ENCODE assay signal across 10 cellular contexts in genomic region chr17:65783845-65784334, GRCh38.
DNase-seq lines count a peak whose midpoint lies in the region; ATAC-seq, FAIRE-seq and TF ChIP-seq lines count a peak whose summit lies in the region.
"Had no signal": no experiment of that assay in that cellular context is flagged by ENCODE, and none has a peak within 500 bp of the region (broad histone marks: within the 10 kb centered on the region; RNA-seq: fewer than 3 reads in every experiment).

No MANE protein-coding gene starts in this region.

- H3K27me3 ChIP-seq in GM23248 (replicated peaks; ENCODE audit: insufficient read depth) (no peaks in the 10 kb centered on the region), small intestine (ENCODE audit: control insufficient read depth in 2 of 2, insufficient read depth in 2 of 2, low read length in 2 of 2) (no peaks in the 10 kb centered on the region)
- H3K27me3 ChIP-seq: upper lobe of left lung had no signal

- no peaks in the 10 kb centered on the region for H4K20me1 ChIP-seq in GM23248 (ENCODE audit: insufficient read depth)

- H3K4me2 ChIP-seq in GM23248 (ENCODE audit: unreplicated experiment), result peak overlapping the region; percentile 55

- TF ChIP-seq CTCF in VCaP (conservative IDR thresholded peaks at IDR 0.05), result no peak
- no peak for TF ChIP-seq CTCF in foreskin fibroblast (IDR thresholded peaks at IDR 0.05; ENCODE audit: low read depth, low read length)

- no peak overlapping the region for H3K4me3 ChIP-seq in GM23248
- H3K4me3 ChIP-seq in foreskin fibroblast (ENCODE audit: low read depth in 1 of 2, low read length in 2 of 2), result no peak overlapping the region
- H3K4me3 ChIP-seq in small intestine (ENCODE audit: low read depth in 1 of 2, low read length in 2 of 2), result no peak overlapping the region
- H3K4me3 ChIP-seq: psoas muscle, upper lobe of left lung had no signal

- no peaks in the 10 kb centered on the region for H3K4me1 Mint-ChIP-seq in activated naive CD8-positive, alpha-beta T cell treated with anti-CD3 and anti-CD28 coated beads, Interleukin-2, amount 50 U/mL, for 24 hours

- FAIRE-seq in small intestine (lab: Jason Lieb, UNC), result peak; percentile 81

- peaks cover 31% of the 10 kb centered on the region for H3F3A ChIP-seq in GM23248 (ENCODE audit: insufficient read depth)

- no peaks in the 10 kb centered on the region for H3K79me2 ChIP-seq in GM23248 (ENCODE audit: insufficient read depth)

- no peak overlapping the region for H3K4me3 Mint-ChIP-seq in activated naive CD8-positive, alpha-beta T cell treated with anti-CD3 and anti-CD28 coated beads, Interleukin-2, amount 50 U/mL, for 24 hours

- in situ Hi-C loops in GM23248 (cut with MboI), result loop anchor here (25.0 kb wide), 1 partner anchor 497 kb away; no protein-coding TSS in a partner anchor

- H3K9me3 ChIP-seq in GM23248 (ENCODE audit: low read depth) (no peaks in the 10 kb centered on the region), small intestine (ENCODE audit: control insufficient read depth, low read depth) (no peaks in the 10 kb centered on the region)
- H3K9me3 ChIP-seq: psoas muscle, upper lobe of left lung had no signal

- no peak overlapping the region for H2AFZ ChIP-seq in GM23248

- 0 out of 2 replicates have a peak overlapping the region, but pooled peaks have one; percentile 1 for H3K9ac ChIP-seq in GM23248

- H3K36me3 Mint-ChIP-seq in activated naive CD8-positive, alpha-beta T cell treated with anti-CD3 and anti-CD28 coated beads, Interleukin-2, amount 50 U/mL, for 24 hours (ENCODE audit: low read depth), result no peaks in the 10 kb centered on the region

- H3K27ac Mint-ChIP-seq in activated naive CD8-positive, alpha-beta T cell treated with anti-CD3 and anti-CD28 coated beads, Interleukin-2, amount 50 U/mL, for 24 hours, result no peak overlapping the region

- H3K27ac ChIP-seq in GM23248 (peak overlapping the region; percentile 73), VCaP (peak overlapping the region; percentile 37; the same call in 1 of the 2 replicates), small intestine (ENCODE audit: low read depth in 1 of 2, low read length in 1 of 2) (no peak overlapping the region)
- H3K27ac ChIP-seq: psoas muscle had no signal

- DNase-seq in GM23248 (peak; percentile 87), foreskin fibroblast (peak; percentile 78 to 91), small intestine (peak; percentile 90), iPS-NIHi11 (ENCODE audit: low spot score) (no peak), NCI-H1436 (lab: John Stamatoyannopoulos, UW) (no peak)
- no peak for DNase-seq in activated naive CD8-positive, alpha-beta T cell treated with anti-CD3 and anti-CD28 coated beads, Interleukin-2, amount 50 U/mL, for 24 hours
- no peak for DNase-seq in activated naive CD4-positive, alpha-beta T cell treated with Interleukin-2 at 50 U/mL for 16 hours

- no peaks in the 10 kb centered on the region for H3K9me2 ChIP-seq in GM23248 (ENCODE audit: insufficient read depth)

- H3K36me3 ChIP-seq in GM23248 (ENCODE audit: low read depth), result no peaks in the 10 kb centered on the region
- H3K36me3 ChIP-seq in small intestine (ENCODE audit: control insufficient read depth in 2 of 2, insufficient read depth in 2 of 2, low read length in 2 of 2), result no peaks in the 10 kb centered on the region
- H3K36me3 ChIP-seq: upper lobe of left lung had no signal

- peaks cover 4% of the 10 kb centered on the region for H3K9me3 Mint-ChIP-seq in activated naive CD8-positive, alpha-beta T cell treated with anti-CD3 and anti-CD28 coated beads, Interleukin-2, amount 50 U/mL, for 24 hours

- WGBS in GM23248 (ENCODE audit: low coverage in 1 of 2, low lambda C conversion rate in 2 of 2, missing lambda C conversion rate in 2 of 2), 2 experiments, result 32 to 47% methylated on average over 4 of the region's 4 CpGs
- WGBS in small intestine, 3 donors, result 12 to 56% (median 39%) methylated on average over 4 of the region's 4 CpGs

- no peak for ATAC-seq in activated naive CD8-positive, alpha-beta T cell treated with anti-CD3 and anti-CD28 coated beads, Interleukin-2, amount 50 U/mL, for 24 hours

- H3K27me3 Mint-ChIP-seq in activated naive CD8-positive, alpha-beta T cell treated with anti-CD3 and anti-CD28 coated beads, Interleukin-2, amount 50 U/mL, for 24 hours, result peaks cover 4% of the 10 kb centered on the region

- H3K4me1 ChIP-seq in GM23248 (ENCODE audit: insufficient read depth) (peaks cover 34% of the 10 kb centered on the region), small intestine (ENCODE audit: control insufficient read depth in 2 of 2, insufficient read depth in 1 of 2, low read depth in 1 of 2, low read length in 1 of 2) (no peaks in the 10 kb centered on the region)

Comparison
In these comparisons a context has a peak if more than half of its experiments do, and no peak if none do; other contexts are left out.
1. DNase-seq: peak in GM23248 (single experiment), foreskin fibroblast (2 of 2) and small intestine (single experiment); none in iPS-NIHi11 (single experiment), activated naive CD8-positive, alpha-beta T cell treated with anti-CD3 and anti-CD28 coated beads, Interleukin-2, amount 50 U/mL, for 24 hours (single experiment), activated naive CD4-positive, alpha-beta T cell treated with Interleukin-2 at 50 U/mL for 16 hours (single experiment) and NCI-H1436 (single experiment).
2. H3K27ac ChIP-seq: peak in GM23248 (single experiment) and VCaP (single experiment); none in small intestine (0 of 2).